In the genomic region with DNA sequence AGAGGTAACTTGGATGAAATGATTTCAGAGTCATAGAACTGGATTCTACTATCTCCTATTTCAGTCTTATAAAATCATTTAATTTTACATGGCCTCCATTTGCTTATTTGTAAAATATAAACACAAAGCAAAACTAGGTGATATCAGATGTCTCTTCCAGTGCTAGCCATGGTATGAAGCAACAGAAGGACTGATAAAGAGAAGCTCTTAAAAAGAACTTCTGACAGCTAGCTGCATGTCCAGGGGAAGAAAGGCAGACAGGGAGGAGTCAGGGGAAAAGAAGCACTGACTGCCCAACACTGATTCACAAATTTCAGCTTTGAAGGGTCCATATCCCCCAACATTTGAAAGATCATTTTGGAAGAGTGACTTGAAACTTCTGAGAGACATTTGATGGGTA, we compare ENCODE assay signal across 17 cellular contexts. TPM values are rescaled to one million over a fixed set of nuclear protein-coding genes. Genes with fewer than 3 reads are reported as not detected.
DNase-seq lines count a peak whose midpoint lies in the region; ATAC-seq, FAIRE-seq and TF ChIP-seq lines count a peak whose summit lies in the region.
"Had no signal": no experiment of that assay in that cellular context is flagged by ENCODE, and none has a peak within 500 bp of the region (broad histone marks: within the 10 kb centered on the region; RNA-seq: fewer than 3 reads in every experiment).

No MANE protein-coding gene starts in this region.

- peaks cover 38% of the 10 kb centered on the region for H3K4me1 Mint-ChIP-seq in astrocyte (ENCODE audit: low read depth, unreplicated experiment)

- no peak for FAIRE-seq in astrocyte (lab: Jason Lieb, UNC)
- FAIRE-seq: H1 had no signal

- H3K4me1 ChIP-seq in astrocyte (ENCODE audit: insufficient read depth, low read length), result no peaks in the 10 kb centered on the region
- H3K4me1 ChIP-seq in right atrium auricular region, result peaks cover 0 to 29% of the 10 kb centered on the region in 2 donors
- peaks cover 7% of the 10 kb centered on the region for H3K4me1 ChIP-seq in upper lobe of right lung

- H3K27me3 ChIP-seq in astrocyte (ENCODE audit: insufficient read depth, low read length) (no peaks in the 10 kb centered on the region), right atrium auricular region (no peaks in the 10 kb centered on the region), upper lobe of right lung (no peaks in the 10 kb centered on the region)

- H3K27ac Mint-ChIP-seq in astrocyte (ENCODE audit: unreplicated experiment), result no peak overlapping the region
- H3K27ac Mint-ChIP-seq: B cell; CD4-positive, alpha-beta T cell had no signal

- H3K27ac ChIP-seq in astrocyte (ENCODE audit: low read depth, low read length), result no peak overlapping the region
- H3K27ac ChIP-seq in right atrium auricular region, result peak overlapping the region; percentile 13 to 20
- no peak overlapping the region for H3K27ac ChIP-seq in upper lobe of right lung

- peak overlapping the region; percentile 20 for H3K4me3 Mint-ChIP-seq in astrocyte (ENCODE audit: unreplicated experiment)
- H3K4me3 Mint-ChIP-seq: B cell; CD4-positive, alpha-beta T cell had no signal

- intact Hi-C loops in Right ventricle myocardium inferior (cut with DNase I) (loop anchor here (10.0 kb wide), 1 partner anchor 321 kb away; no protein-coding TSS in a partner anchor), cardiac septum (cut with DNase I) (loop anchor here (5.0 kb wide), 1 partner anchor 93 kb away; no protein-coding TSS in a partner anchor), upper lobe of right lung (cut with DNase I) (no loop called here)

- H2AFZ ChIP-seq in astrocyte (ENCODE audit: low read depth, low read length), result no peak overlapping the region

- no peaks in the 10 kb centered on the region for H4K20me1 ChIP-seq in astrocyte (ENCODE audit: insufficient read depth, low read length)

- H3K27me3 Mint-ChIP-seq in astrocyte (ENCODE audit: low read depth, unreplicated experiment), result no peaks in the 10 kb centered on the region

- H3K9me3 ChIP-seq in astrocyte (ENCODE audit: insufficient read depth, low read depth, low read length) (no peaks in the 10 kb centered on the region), right atrium auricular region (no peaks in the 10 kb centered on the region), upper lobe of right lung (no peaks in the 10 kb centered on the region)

- peaks cover 11% of the 10 kb centered on the region for H3K79me2 ChIP-seq in astrocyte (ENCODE audit: insufficient read depth, low read length)

- H3K9ac ChIP-seq in astrocyte (ENCODE audit: low read length), result no peak overlapping the region

- no peak for TF ChIP-seq CTCF in astrocyte (IDR thresholded peaks at IDR 0.05; ENCODE audit: insufficient read depth, low read depth, low read length)
- no peak for TF ChIP-seq CTCF in right atrium auricular region (IDR thresholded peaks at IDR 0.05)
- no peak for TF ChIP-seq CTCF in upper lobe of right lung (IDR thresholded peaks at IDR 0.05)

- H3K4me3 ChIP-seq in astrocyte (ENCODE audit: insufficient read depth, low read depth, low read length) (no peak overlapping the region), right atrium auricular region (no peak overlapping the region), upper lobe of right lung (no peak overlapping the region)

- peak; percentile 21 for ATAC-seq in Right ventricle myocardium inferior
- ATAC-seq in upper lobe of right lung, result peak; percentile 51

- H3K36me3 ChIP-seq in astrocyte (ENCODE audit: insufficient read depth, low read length), result no peaks in the 10 kb centered on the region
- peaks cover 7% of the 10 kb centered on the region for H3K36me3 ChIP-seq in right atrium auricular region
- no peaks in the 10 kb centered on the region for H3K36me3 ChIP-seq in upper lobe of right lung

- no peak for DNase-seq in Right ventricle myocardium inferior (ENCODE audit: missing footprints)
- no peak for DNase-seq in cardiac septum (ENCODE audit: low spot score)
- no peak for DNase-seq in astrocyte (ENCODE audit: low read depth)
- DNase-seq in right atrium auricular region (ENCODE audit: low spot score), result no peak
- no peak for DNase-seq in upper lobe of right lung
- no peak for DNase-seq in inferior parietal cortex (ENCODE audit: extremely low spot score)
- DNase-seq in NCI-H82 (lab: John Stamatoyannopoulos, UW), result no peak
- no peak for DNase-seq in occipital lobe (lab: John Stamatoyannopoulos, UW)
- DNase-seq: CD4-positive, alpha-beta T cell; DMS53; NCI-H1105 treated with DMSO at 0.1 percent for 48 hours; NCI-H1694; NCI-H2081 treated with DMSO at 0.1 percent for 48 hours; NCI-H446 treated with DMSO at 0.1 percent for 48 hours; NCI-H69 had no signal

- peaks cover 2% of the 10 kb centered on the region for H3K36me3 Mint-ChIP-seq in astrocyte (ENCODE audit: low read depth, unreplicated experiment)

- H3K9me3 Mint-ChIP-seq in astrocyte (ENCODE audit: unreplicated experiment), result peaks cover 2% of the 10 kb centered on the region
- H3K9me3 Mint-ChIP-seq: CD4-positive, alpha-beta T cell had no signal

- H3K4me2 ChIP-seq in astrocyte (ENCODE audit: low read length), result no peak overlapping the region

RNA-seq across cellular contexts. Expression of gene SLC8A1, which starts 6.4 kb away (rescaled TPM):
- total RNA-seq in Right ventricle myocardium inferior, result 999 TPM
- total RNA-seq in cardiac septum, result 906 TPM
- 33.5 and 34.8 TPM in 2 replicates for total RNA-seq in astrocyte
- 100 to 1,000 TPM; 493 to 738 TPM for total RNA-seq in right atrium auricular region
- total RNA-seq in upper lobe of right lung, result 53.8 TPM
- total RNA-seq in occipital lobe, result 277 TPM

Comparison
In these comparisons a context has a peak if more than half of its experiments do, and no peak if none do; other contexts are left out.
1. H3K27ac ChIP-seq: peak in right atrium auricular region (2 of 2); none in astrocyte (single experiment) and upper lobe of right lung (single experiment).